In genomic region chr15:57031605-57032004, GRCh38 we compare ENCODE assay signal across 1 cellular context.
TF ChIP-seq lines count a peak whose summit lies in the region.

No MANE protein-coding gene starts in this region.

TF ChIP-seq in HEK293, 187 proteins besides CTCF, POLR2A, EP300 and RAD21 (continued from another document):
- TF ChIP-seq BCL6B (tag by site-specific recombination; IDR thresholded peaks at IDR 0.05) (no peak), ATF2 (tag by site-specific recombination; IDR thresholded peaks at IDR 0.05; ENCODE audit: low read depth) (peak; percentile 49; the same call in 1 of the 2 replicates), ZFP37 (tag by site-specific recombination; IDR thresholded peaks at IDR 0.05) (no peak), ZNF184 (tag by site-specific recombination; IDR thresholded peaks at IDR 0.05) (no peak), ZNF366 (tag by site-specific recombination; conservative IDR thresholded peaks at IDR 0.05) (peak; percentile 44; the same call in 1 of the 2 replicates), ZNF214 (tag by site-specific recombination; IDR thresholded peaks at IDR 0.05; ENCODE audit: borderline replicate concordance) (no peak), PRDM1 (tag by site-specific recombination; IDR thresholded peaks at IDR 0.05) (0 out of 2 replicates have a peak, but pooled peaks have one; percentile 22), ZNF19 (tag by site-specific recombination; IDR thresholded peaks at IDR 0.05; ENCODE audit: low read depth) (no peak), ZNF362 (tag by site-specific recombination; IDR thresholded peaks at IDR 0.05) (peak; percentile 64; the same call in 1 of the 2 replicates), ZBTB44 (tag by site-specific recombination; IDR thresholded peaks at IDR 0.05) (peak; percentile 69; the same call in 1 of the 2 replicates), ZNF555 (tag by site-specific recombination; conservative IDR thresholded peaks at IDR 0.05) (no peak), ZBTB26 (tag by site-specific recombination; optimal IDR thresholded peaks at IDR 0.05) (no peak), ZNF692 (tag by site-specific recombination; IDR thresholded peaks at IDR 0.05) (no peak)
